In genomic region chr2:66701251-66701650, GRCh38 we compare ENCODE assay signal across 16 cellular contexts.
"Had no signal": no experiment of that assay in that cellular context is flagged by ENCODE, and none has a peak within 500 bp of the region (broad histone marks: within the 10 kb centered on the region; RNA-seq: fewer than 3 reads in every experiment).

No MANE protein-coding gene starts in this region.

- H3K9me3 Mint-ChIP-seq: dendritic cell treated with granulocyte-macrophage colony-stimulating factor and Interleukin-4, amounts not matched to agents 40 ng/mL and 50 ng/mL, for 4 days; effector memory CD8-positive, alpha-beta T cell had no signal

- H3K4me3 Mint-ChIP-seq: dendritic cell treated with granulocyte-macrophage colony-stimulating factor and Interleukin-4, amounts not matched to agents 40 ng/mL and 50 ng/mL, for 4 days; effector memory CD8-positive, alpha-beta T cell; natural killer cell treated with Interleukin-12 subunit alpha and Interleukin-12 subunit beta and Interleukin-15 and Interleukin-18, amount 100 ng/mL, for 72 hours had no signal

- FAIRE-seq: colon had no signal

- H3K36me3 Mint-ChIP-seq: natural killer cell treated with Interleukin-12 subunit alpha and Interleukin-12 subunit beta and Interleukin-15 and Interleukin-18, amount 100 ng/mL, for 72 hours had no signal

- H3K4me3 ChIP-seq: mucosa of descending colon, right atrium auricular region, smooth muscle cell, suprapubic skin, thyroid gland, upper lobe of left lung had no signal

- H3K36me3 ChIP-seq: esophagus squamous epithelium, neutrophil, right atrium auricular region, suprapubic skin, thyroid gland, upper lobe of left lung had no signal

- H3K4me1 ChIP-seq: right atrium auricular region, suprapubic skin, thyroid gland, upper lobe of left lung had no signal

- ATAC-seq: effector memory CD8-positive, alpha-beta T cell; mucosa of descending colon; natural killer cell treated with Interleukin-12 subunit alpha and Interleukin-12 subunit beta and Interleukin-15 and Interleukin-18, amount 100 ng/mL, for 72 hours; stimulated activated naive CD8-positive, alpha-beta T cell treated with anti-CD3 and anti-CD28 coated beads, Interleukin-15, Interleukin-2, amounts not matched to agents 100 U/mL and 50 U/mL, for 24 hours had no signal

- DNase-seq: effector memory CD8-positive, alpha-beta T cell; esophagus squamous epithelium; foreskin fibroblast; mucosa of descending colon; stimulated activated CD4-positive, alpha-beta T cell treated with anti-CD3 and anti-CD28 coated beads, Interleukin-2, amount 100 ng/mL, for 48 hours; stimulated activated naive CD8-positive, alpha-beta T cell treated with anti-CD3 and anti-CD28 coated beads, Interleukin-15, Interleukin-2, amounts not matched to agents 100 U/mL and 50 U/mL, for 24 hours; thyroid gland; upper lobe of left lung had no signal

- H3K27me3 ChIP-seq: esophagus squamous epithelium, neutrophil, right atrium auricular region, suprapubic skin, thyroid gland, upper lobe of left lung had no signal

- H3K9me3 ChIP-seq: esophagus squamous epithelium, mucosa of descending colon, neutrophil, right atrium auricular region, suprapubic skin, thyroid gland, upper lobe of left lung had no signal

- H3K27ac ChIP-seq: epithelial cell of prostate, neutrophil, right atrium auricular region, suprapubic skin, thyroid gland, upper lobe of left lung had no signal

- H3K27me3 Mint-ChIP-seq: dendritic cell treated with granulocyte-macrophage colony-stimulating factor and Interleukin-4, amounts not matched to agents 40 ng/mL and 50 ng/mL, for 4 days; effector memory CD8-positive, alpha-beta T cell had no signal

- H3K27ac Mint-ChIP-seq: dendritic cell treated with granulocyte-macrophage colony-stimulating factor and Interleukin-4, amounts not matched to agents 40 ng/mL and 50 ng/mL, for 4 days; effector memory CD8-positive, alpha-beta T cell; natural killer cell treated with Interleukin-12 subunit alpha and Interleukin-12 subunit beta and Interleukin-15 and Interleukin-18, amount 100 ng/mL, for 72 hours had no signal
